ENCODE assay signal across 8 cellular contexts in the genomic region with DNA sequence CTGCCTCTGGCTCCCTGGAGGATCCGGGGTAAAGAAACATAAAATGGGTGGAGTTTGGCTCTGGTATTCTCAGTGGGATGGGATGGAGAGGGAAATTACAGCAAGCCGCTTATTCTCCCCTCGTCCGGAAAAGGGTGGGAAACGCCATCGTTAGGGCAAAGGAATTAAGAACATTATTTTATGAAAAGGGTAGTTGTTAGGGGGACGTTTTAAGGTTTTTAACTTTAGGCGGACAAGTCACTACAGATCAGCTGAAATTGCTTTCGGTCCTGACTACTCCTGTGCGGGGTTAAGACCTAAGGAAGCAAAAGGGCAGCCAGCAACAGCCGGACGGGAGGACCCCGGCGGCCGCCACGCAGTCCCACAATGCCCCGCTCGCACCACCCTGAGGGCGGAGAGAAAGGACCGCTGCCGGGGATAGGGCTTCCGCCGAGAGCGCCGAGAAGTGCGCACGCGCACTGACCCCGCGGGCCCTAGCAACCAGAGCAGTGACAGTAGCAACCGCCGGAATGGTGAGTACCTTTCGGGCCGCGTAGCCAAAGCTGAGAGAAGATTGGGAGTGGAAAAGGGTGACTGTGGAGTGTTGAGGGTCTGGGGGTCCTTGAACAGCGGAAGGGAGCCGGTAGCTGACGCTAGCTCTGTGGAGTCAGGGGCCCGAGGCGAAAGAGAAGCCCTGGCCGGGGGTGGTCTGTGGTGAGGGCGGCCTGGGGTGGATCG. TPM values are rescaled to one million over a fixed set of nuclear protein-coding genes. Genes with fewer than 3 reads are reported as not detected.
DNase-seq lines count a peak whose midpoint lies in the region; ATAC-seq and TF ChIP-seq lines count a peak whose summit lies in the region.

TSS of gene DNAL1 (plus strand) at position 456 of the 717 bp plus-strand sequence. CDS start at position 510, 54 bp downstream.

- H3K4me3 Mint-ChIP-seq in dendritic cell treated with granulocyte-macrophage colony-stimulating factor and Interleukin-4, amounts not matched to agents 40 ng/mL and 50 ng/mL, for 4 days: peak within 1 kb of the TSS; percentile 90

- H3K27me3 ChIP-seq in left lung: no peaks in the 10 kb centered on the region

- peak within 1 kb of the TSS; percentile 83 for H3K27ac Mint-ChIP-seq in dendritic cell treated with granulocyte-macrophage colony-stimulating factor and Interleukin-4, amounts not matched to agents 40 ng/mL and 50 ng/mL, for 4 days

- no peaks in the 10 kb centered on the region for H3K9me3 ChIP-seq in left lung

- H3K4me1 ChIP-seq in left lung: peaks cover 7 to 13% of the 10 kb centered on the region in 2 donors

- peaks cover 17% of the 10 kb centered on the region for H3K4me1 Mint-ChIP-seq in dendritic cell treated with granulocyte-macrophage colony-stimulating factor and Interleukin-4, amounts not matched to agents 40 ng/mL and 50 ng/mL, for 4 days (ENCODE audit: low read depth)

- no peak for TF ChIP-seq CTCF in left lung (IDR thresholded peaks at IDR 0.05)

- peak within 1 kb of the TSS; percentile 81 to 87 for H3K27ac ChIP-seq in left lung

- H3K4me3 ChIP-seq in left lung: peak within 1 kb of the TSS; percentile 81 to 84

- H3K9me3 Mint-ChIP-seq in dendritic cell treated with granulocyte-macrophage colony-stimulating factor and Interleukin-4, amounts not matched to agents 40 ng/mL and 50 ng/mL, for 4 days: no peaks in the 10 kb centered on the region

- ATAC-seq in GM19372 (IDR thresholded peaks at IDR 0.05; ENCODE audit: low read depth, unreplicated experiment): peak; percentile 96
- ATAC-seq in HG03521 (IDR thresholded peaks at IDR 0.05; ENCODE audit: unreplicated experiment): peak; percentile 96
- ATAC-seq in left lung: peak; percentile 99

- DNase-seq in C1 segment of cervical spinal cord (lab: John Stamatoyannopoulos, UW) (peak; percentile 44 to 94 (median 86)), NCI-H69 (lab: John Stamatoyannopoulos, UW) (peak; percentile 97), left lung (peak; percentile 95 to 99)
- DNase-seq in activated CD4-positive, alpha-beta T cell treated with anti-CD3 and anti-CD28 coated beads, Interleukin-2, amount 50 U/mL, for 1 hour: peak; percentile 88
- DNase-seq in stimulated activated CD4-positive, alpha-beta T cell treated with anti-CD3 and anti-CD28 coated beads, Interleukin-2, amount 100 ng/mL, for 4 hours (ENCODE audit: low read depth): peak; percentile 83

- intact Hi-C loops in dendritic cell treated with granulocyte-macrophage colony-stimulating factor and Interleukin-4, amounts not matched to agents 40 ng/mL and 50 ng/mL, for 4 days (cut with micrococcal nuclease): loop anchor here (10.0 kb wide), 1 partner anchor 70 kb away; the partner anchor contains the start of gene PNMA1
- intact Hi-C loops in left lung (cut with DNase I): no loop called here

- no peaks in the 10 kb centered on the region for H3K27me3 Mint-ChIP-seq in dendritic cell treated with granulocyte-macrophage colony-stimulating factor and Interleukin-4, amounts not matched to agents 40 ng/mL and 50 ng/mL, for 4 days

- no peaks in the 10 kb centered on the region for H3K36me3 ChIP-seq in left lung

- H3K36me3 Mint-ChIP-seq in dendritic cell treated with granulocyte-macrophage colony-stimulating factor and Interleukin-4, amounts not matched to agents 40 ng/mL and 50 ng/mL, for 4 days (ENCODE audit: low read depth): peaks cover 10% of the 10 kb centered on the region

RNA-seq across cellular contexts. Expression of gene DNAL1, which starts in this region (rescaled TPM):
- 10 to 100 TPM; 14.8 to 15.0 TPM for total RNA-seq in left lung

Comparison
In these comparisons a context has a peak if more than half of its experiments do, and no peak if none do; other contexts are left out.
1. Peak in every context shown above with its lines: DNase-seq, ATAC-seq, H3K4me3 ChIP-seq and H3K27ac ChIP-seq.